9 cellular contexts compared by ENCODE assay signal in the genomic region with DNA sequence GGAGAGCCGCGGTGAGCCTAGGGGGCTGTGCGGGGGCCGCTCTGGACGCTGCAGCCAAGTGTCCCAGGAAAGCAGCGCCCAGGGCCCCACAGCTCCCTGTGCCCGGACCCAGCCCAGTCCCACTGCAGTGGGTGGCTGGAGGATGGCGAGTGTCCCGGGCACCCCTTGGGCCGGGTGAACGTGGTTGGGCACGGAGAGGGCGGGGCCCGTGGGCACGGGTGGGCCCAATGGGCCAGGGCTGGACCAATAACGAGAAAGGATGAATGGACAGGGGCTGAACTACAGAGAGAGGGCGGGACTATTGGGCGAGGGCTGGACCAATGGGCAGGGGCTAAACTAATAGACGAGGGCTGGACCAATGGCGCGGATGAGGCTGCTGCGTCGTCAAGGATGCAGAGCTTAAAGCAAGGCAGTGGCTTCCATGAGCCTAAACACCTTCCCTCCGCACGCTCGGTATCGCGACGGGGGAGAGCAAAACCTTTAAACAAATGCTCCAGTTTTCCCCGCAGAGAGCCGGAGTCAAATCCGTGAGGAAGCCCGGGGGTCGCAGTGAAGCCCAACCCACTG. TPM values are rescaled to one million over a fixed set of nuclear protein-coding genes. Genes with fewer than 3 reads are reported as not detected.
A peak's percentile ranks its signal among the peaks of the same experiment; 100 is the strongest.
DNase-seq lines count a peak whose midpoint lies in the region; ATAC-seq and TF ChIP-seq lines count a peak whose summit lies in the region.
"Had no signal": no experiment of that assay in that cellular context is flagged by ENCODE, and none has a peak within 500 bp of the region (broad histone marks: within the 10 kb centered on the region; RNA-seq: fewer than 3 reads in every experiment).

No MANE protein-coding gene starts in this region.

- no peak for TF ChIP-seq CTCF in coronary artery (IDR thresholded peaks at IDR 0.05)

- ATAC-seq in HG03439 (IDR thresholded peaks at IDR 0.05; ENCODE audit: unreplicated experiment), result peak; percentile 87
- peak; percentile 91 for ATAC-seq in left colon

- H3K27ac ChIP-seq in coronary artery, result peak overlapping the region; percentile 92 to 98

- DNase-seq in Ammon's horn (ENCODE audit: low spot score) (peak; percentile 100), GM19238 (ENCODE audit: insufficient read length, low spot score) (peak; percentile 86), NCI-H510A (lab: John Stamatoyannopoulos, UW) (peak; percentile 85), coronary artery (ENCODE audit: low spot score) (peak; percentile 99), left colon (peak; percentile 96 to 99)
- DNase-seq in activated CD4-positive, alpha-beta T cell treated with anti-CD3 and anti-CD28 coated beads for 24 hours (ENCODE audit: low read depth in 2 of 2), result peak; percentile 82 to 89
- peak; percentile 96 for DNase-seq in stimulated activated CD4-positive, alpha-beta T cell treated with anti-CD3 and anti-CD28 coated beads, Interleukin-1b, Interleukin-23, amount 100 ng/mL, for 48 hours

- peak overlapping the region; percentile 84 for H3K4me3 ChIP-seq in coronary artery

- intact Hi-C loops in left colon (cut with DNase I, micrococcal nuclease), result no loop called here

RNA-seq across cellular contexts. Expression of a gene that starts 0.5 kb away (rescaled TPM):
- 10 to 100 TPM; 20.7 to 30.8 TPM for total RNA-seq in left colon

RNA-seq across cellular contexts. Expression of a gene that starts 24.6 kb away (rescaled TPM):
- total RNA-seq in left colon, result 10 to 100 TPM in 1 of 2 donors, under 1 TPM in 1; 0.78 to 12.9 TPM
- total RNA-seq: activated CD8-positive, alpha-beta memory T cell treated with anti-CD3 and anti-CD28 coated beads for 36 hours had no signal

RNA-seq across cellular contexts. Expression of a gene that starts 29.2 kb away (rescaled TPM):
- 10 to 100 TPM; 23.0 to 27.3 TPM for total RNA-seq in left colon

RNA-seq across cellular contexts. Expression of a gene that starts 52.4 kb away (rescaled TPM):
- total RNA-seq in left colon, result 10 to 100 TPM; 40.9 to 50.0 TPM

Comparison
In these comparisons a context has a peak if more than half of its experiments do, and no peak if none do; other contexts are left out.
1. Peak in every context shown above with its lines: DNase-seq, ATAC-seq, H3K4me3 ChIP-seq and H3K27ac ChIP-seq.